Comparison of ENCODE assay signal across 8 cellular contexts in the genomic region with DNA sequence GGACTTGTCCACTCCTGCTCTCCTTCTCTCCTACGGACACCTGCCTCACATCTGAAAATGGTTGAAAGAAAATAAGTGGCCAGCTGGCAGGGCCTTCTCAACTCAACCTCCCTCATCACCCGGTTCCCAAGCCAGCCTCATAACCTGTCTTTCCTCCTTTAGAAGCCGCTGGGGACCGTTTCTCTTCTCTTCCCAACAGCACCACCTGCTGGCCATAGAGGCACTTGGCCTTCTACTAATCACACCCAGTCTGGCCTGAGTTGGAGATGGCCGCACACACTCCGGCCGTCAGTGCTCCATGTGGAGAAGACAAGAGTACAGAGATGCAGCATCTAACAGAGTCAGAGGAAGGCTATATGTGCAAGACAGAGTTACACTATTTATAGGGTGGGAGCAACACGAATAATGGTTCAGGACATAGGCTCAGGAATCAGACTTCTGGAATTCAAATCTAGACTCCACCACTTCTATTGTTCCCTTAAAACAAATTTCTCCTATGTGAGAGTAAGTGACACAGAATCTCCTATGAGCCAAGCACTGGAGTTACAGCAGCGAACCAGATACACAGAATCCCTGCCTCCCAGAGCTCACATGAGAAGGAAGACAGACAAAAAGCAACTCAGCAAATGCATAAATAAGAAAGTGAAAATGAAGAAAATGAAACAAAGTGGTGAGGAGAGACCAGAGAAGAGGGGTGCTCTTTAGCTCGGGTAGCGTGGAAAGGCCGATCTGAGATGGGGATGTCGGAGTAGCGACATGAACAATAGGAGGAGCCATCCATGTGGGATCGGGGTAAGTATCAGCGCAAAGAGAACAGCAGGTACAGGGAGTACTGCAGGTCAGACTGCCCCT. TPM values are rescaled to one million over a fixed set of nuclear protein-coding genes. Genes with fewer than 3 reads are reported as not detected.
DNase-seq lines count a peak whose midpoint lies in the region; ATAC-seq and TF ChIP-seq lines count a peak whose summit lies in the region.
"Not testable (repeated sequence)": the region's sequence is repeated elsewhere in the genome, so short reads cannot be mapped to it uniquely, and the experiment has no call there.

No MANE protein-coding gene starts in this region.

- peak; percentile 83 for ATAC-seq in stimulated activated naive CD8-positive, alpha-beta T cell treated with anti-CD3 and anti-CD28 coated beads, Interleukin-15, amount 100 ng/mL, for 72 hours

- not testable (repeated sequence) for H3K9me3 ChIP-seq in HAP-1

- H3K27ac Mint-ChIP-seq in activated T-helper 2 cell treated with anti-CD3 and anti-CD28 coated beads, Interferon-gamma antibody, Interleukin-2, Interleukin-4, amounts not matched to agents 10 μg/mL and 5 μg/mL and 100 μg/mL, durations not matched to agents 14 hours and 24 hours and 36 hours; nephron progenitor cell; stimulated activated naive CD8-positive, alpha-beta T cell treated with anti-CD3 and anti-CD28 coated beads, Interleukin-15, amount 100 ng/mL, for 72 hours: not testable (repeated sequence)

- H3K4me1 Mint-ChIP-seq in activated T-helper 2 cell treated with anti-CD3 and anti-CD28 coated beads, Interferon-gamma antibody, Interleukin-2, Interleukin-4, amounts not matched to agents 10 μg/mL and 5 μg/mL and 100 μg/mL, durations not matched to agents 14 hours and 24 hours and 36 hours (ENCODE audit: low read depth); nephron progenitor cell; stimulated activated naive CD8-positive, alpha-beta T cell treated with anti-CD3 and anti-CD28 coated beads, Interleukin-15, amount 100 ng/mL, for 72 hours: not testable (repeated sequence)

- H3K27me3 ChIP-seq in HAP-1 (ENCODE audit: low read depth), result not testable (repeated sequence)

- not testable (repeated sequence) for H3K9me3 Mint-ChIP-seq in activated T-helper 2 cell treated with anti-CD3 and anti-CD28 coated beads, Interferon-gamma antibody, Interleukin-2, Interleukin-4, amounts not matched to agents 10 μg/mL and 5 μg/mL and 100 μg/mL, durations not matched to agents 14 hours and 24 hours and 36 hours; nephron progenitor cell; stimulated activated naive CD8-positive, alpha-beta T cell treated with anti-CD3 and anti-CD28 coated beads, Interleukin-15, amount 100 ng/mL, for 72 hours

- in situ Hi-C loops in HAP-1 (cut with MboI; ENCODE audit: low sequenced_read_pairs), result not testable (repeated sequence)

- not testable (repeated sequence) for H3K36me3 Mint-ChIP-seq in activated T-helper 2 cell treated with anti-CD3 and anti-CD28 coated beads, Interferon-gamma antibody, Interleukin-2, Interleukin-4, amounts not matched to agents 10 μg/mL and 5 μg/mL and 100 μg/mL, durations not matched to agents 14 hours and 24 hours and 36 hours (ENCODE audit: low read depth); nephron progenitor cell (ENCODE audit: low read depth)

- not testable (repeated sequence) for H3K36me3 ChIP-seq in HAP-1 (replicated peaks)

- DNase-seq in DMS79 (lab: John Stamatoyannopoulos, UW), result peak; percentile 44
- DNase-seq in HAP-1 (ENCODE audit: low spot score in 2 of 2), result peak; percentile 5 to 78
- peak; percentile 72 for DNase-seq in NAMALWA (ENCODE audit: low spot score)
- DNase-seq in SHP77 (lab: John Stamatoyannopoulos, UW), result peak; percentile 74 to 81
- DNase-seq in activated T-helper 2 cell treated with anti-CD3 and anti-CD28 coated beads, Interferon-gamma antibody, Interleukin-2, Interleukin-4, amounts not matched to agents 10 μg/mL and 5 μg/mL and 100 μg/mL, durations not matched to agents 14 hours and 24 hours and 36 hours (ENCODE audit: low spot score), result peak; percentile 38
- peak; percentile 13 for DNase-seq in fibroblast of the conjunctiva (ENCODE audit: low read depth)
- DNase-seq in nephron progenitor cell, result peak; percentile 77
- peak; percentile 50 to 59 for DNase-seq in stimulated activated naive CD8-positive, alpha-beta T cell treated with anti-CD3 and anti-CD28 coated beads, Interleukin-15, amount 100 ng/mL, for 72 hours

- intact Hi-C loops in activated T-helper 2 cell treated with anti-CD3 and anti-CD28 coated beads, Interferon-gamma antibody, Interleukin-2, Interleukin-4, amounts not matched to agents 10 μg/mL and 5 μg/mL and 100 μg/mL, durations not matched to agents 14 hours and 24 hours and 36 hours (cut with micrococcal nuclease), result loop anchor here (1.0 to 10.0 kb wide), 2 partner anchors 354 to 568 kb away; no protein-coding TSS in a partner anchor

- not testable (repeated sequence) for H3K27me3 Mint-ChIP-seq in activated T-helper 2 cell treated with anti-CD3 and anti-CD28 coated beads, Interferon-gamma antibody, Interleukin-2, Interleukin-4, amounts not matched to agents 10 μg/mL and 5 μg/mL and 100 μg/mL, durations not matched to agents 14 hours and 24 hours and 36 hours (ENCODE audit: low read depth); stimulated activated naive CD8-positive, alpha-beta T cell treated with anti-CD3 and anti-CD28 coated beads, Interleukin-15, amount 100 ng/mL, for 72 hours
- peaks cover 10% of the 10 kb centered on the region for H3K27me3 Mint-ChIP-seq in nephron progenitor cell (ENCODE audit: low read depth, poor library complexity)

- not testable (repeated sequence) for H3K4me1 ChIP-seq in HAP-1

- TF ChIP-seq CTCF in nephron progenitor cell (IDR thresholded peaks at IDR 0.05), result peak; percentile 53

- H3K4me3 ChIP-seq in HAP-1, result not testable (repeated sequence)

- H3K4me3 Mint-ChIP-seq in activated T-helper 2 cell treated with anti-CD3 and anti-CD28 coated beads, Interferon-gamma antibody, Interleukin-2, Interleukin-4, amounts not matched to agents 10 μg/mL and 5 μg/mL and 100 μg/mL, durations not matched to agents 14 hours and 24 hours and 36 hours (ENCODE audit: low read depth); nephron progenitor cell; stimulated activated naive CD8-positive, alpha-beta T cell treated with anti-CD3 and anti-CD28 coated beads, Interleukin-15, amount 100 ng/mL, for 72 hours: not testable (repeated sequence)

RNA-seq across cellular contexts. Expression of gene PRR9, which starts 5.9 kb away (rescaled TPM):
- not detected in 2 replicates for total RNA-seq in activated T-helper 2 cell treated with anti-CD3 and anti-CD28 coated beads, Interferon-gamma antibody, Interleukin-2, Interleukin-4, amounts not matched to agents 10 μg/mL and 5 μg/mL and 100 μg/mL, durations not matched to agents 14 hours and 24 hours and 36 hours

RNA-seq across cellular contexts. Expression of gene LELP1, which starts 20.0 kb away (rescaled TPM):
- not detected in 2 replicates for total RNA-seq in activated T-helper 2 cell treated with anti-CD3 and anti-CD28 coated beads, Interferon-gamma antibody, Interleukin-2, Interleukin-4, amounts not matched to agents 10 μg/mL and 5 μg/mL and 100 μg/mL, durations not matched to agents 14 hours and 24 hours and 36 hours

RNA-seq across cellular contexts. Expression of gene LORICRIN, which starts 36.2 kb away (rescaled TPM):
- total RNA-seq in activated T-helper 2 cell treated with anti-CD3 and anti-CD28 coated beads, Interferon-gamma antibody, Interleukin-2, Interleukin-4, amounts not matched to agents 10 μg/mL and 5 μg/mL and 100 μg/mL, durations not matched to agents 14 hours and 24 hours and 36 hours, result not detected in 2 replicates

Comparison
In these comparisons a context has a peak if more than half of its experiments do, and no peak if none do; other contexts are left out.
1. DNase-seq: peak in every context shown above with its lines; median percentile 78 in SHP77; 77 in nephron progenitor cell; 72 in NAMALWA; 54 in stimulated activated naive CD8-positive, alpha-beta T cell treated with anti-CD3 and anti-CD28 coated beads, Interleukin-15, amount 100 ng/mL, for 72 hours; 44 in DMS79; 42 in HAP-1; 38 in activated T-helper 2 cell treated with anti-CD3 and anti-CD28 coated beads, Interferon-gamma antibody, Interleukin-2, Interleukin-4, amounts not matched to agents 10 μg/mL and 5 μg/mL and 100 μg/mL, durations not matched to agents 14 hours and 24 hours and 36 hours; 13 in fibroblast of the conjunctiva.